In genomic region chr10:24341897-24342296, GRCh38 we compare ENCODE assay signal across 23 cellular contexts.
"Had no signal": no experiment of that assay in that cellular context is flagged by ENCODE, and none has a peak within 500 bp of the region (broad histone marks: within the 10 kb centered on the region; RNA-seq: fewer than 3 reads in every experiment).

No MANE protein-coding gene starts in this region.

- H3K9me3 Mint-ChIP-seq: activated B cell treated with CpG ODN at 0.5 μM for 24 hours; activated naive CD8-positive, alpha-beta T cell treated with anti-CD3 and anti-CD28 coated beads, Interleukin-2, amount 10 ng/mL, durations not matched to agents 7 days and 5 days; activated T-helper 17 cell treated with anti-CD3 and anti-CD28 coated beads, Interleukin-2, amount 50 U/mL, for 72 hours; brain; central memory CD8-positive, alpha-beta T cell had no signal

- H3K27ac Mint-ChIP-seq: activated B cell treated with CpG ODN at 0.5 μM for 24 hours; activated CD8-positive, alpha-beta T cell treated with anti-CD3 and anti-CD28 coated beads for 36 hours; activated naive CD8-positive, alpha-beta T cell treated with anti-CD3 and anti-CD28 coated beads, Interleukin-2, amount 10 ng/mL, durations not matched to agents 7 days and 5 days; activated T-helper 17 cell treated with anti-CD3 and anti-CD28 coated beads, Interleukin-2, amount 50 U/mL, for 72 hours; memory B cell; naive thymus-derived CD8-positive, alpha-beta T cell had no signal

- H3K4me3 Mint-ChIP-seq: activated B cell treated with CpG ODN at 0.5 μM for 24 hours; activated CD8-positive, alpha-beta T cell treated with anti-CD3 and anti-CD28 coated beads for 36 hours; activated naive CD8-positive, alpha-beta T cell treated with anti-CD3 and anti-CD28 coated beads, Interleukin-2, amount 10 ng/mL, durations not matched to agents 7 days and 5 days; activated T-helper 17 cell treated with anti-CD3 and anti-CD28 coated beads, Interleukin-2, amount 50 U/mL, for 72 hours; central memory CD8-positive, alpha-beta T cell; memory B cell; naive thymus-derived CD8-positive, alpha-beta T cell had no signal

- H3K27me3 Mint-ChIP-seq: activated B cell treated with CpG ODN at 0.5 μM for 24 hours; activated naive CD8-positive, alpha-beta T cell treated with anti-CD3 and anti-CD28 coated beads, Interleukin-2, amount 10 ng/mL, durations not matched to agents 7 days and 5 days; brain had no signal

- DNase-seq: activated B cell treated with CpG ODN at 0.5 μM for 24 hours; activated CD4-positive, alpha-beta T cell treated with anti-CD3 and anti-CD28 coated beads for 4 hours; activated CD8-positive, alpha-beta T cell treated with anti-CD3 and anti-CD28 coated beads for 36 hours; activated naive CD4-positive, alpha-beta T cell; activated naive CD8-positive, alpha-beta T cell treated with anti-CD3 and anti-CD28 coated beads, Interleukin-2, amount 10 ng/mL, durations not matched to agents 7 days and 5 days; activated T-cell treated with anti-CD3 and anti-CD28 coated beads, Interleukin-2, amount 50 U/mL, for 1 hour; cortex of kidney; erythroblast; head of caudate nucleus; left lung; naive thymus-derived CD8-positive, alpha-beta T cell; stimulated activated CD4-positive, alpha-beta T cell treated with anti-CD3 and anti-CD28 coated beads, Interleukin-12 subunit alpha, Interleukin-12 subunit beta, amount 100 ng/mL, for 4 hours; stimulated activated CD4-positive, alpha-beta T cell treated with anti-CD3 and anti-CD28 coated beads, Interleukin-1b, Interleukin-23, amount 100 ng/mL, for 48 hours; stimulated activated CD8-positive, alpha-beta memory T cell treated with anti-CD3 and anti-CD28 coated beads, Interleukin-4, amount 100 ng/mL, for 48 hours; stimulated activated naive CD4-positive, alpha-beta T cell; T-helper 1 cell; T-helper 9 cell; transverse colon; uterus had no signal

- ATAC-seq: activated CD8-positive, alpha-beta T cell treated with anti-CD3 and anti-CD28 coated beads for 36 hours; activated T-helper 17 cell treated with anti-CD3 and anti-CD28 coated beads, Interleukin-2, amount 50 U/mL, for 72 hours; left lung; naive thymus-derived CD8-positive, alpha-beta T cell had no signal

- H3K4me3 ChIP-seq: left lung, transverse colon, uterus had no signal

- H3K4me1 ChIP-seq: uterus had no signal

- H3K36me3 Mint-ChIP-seq: activated naive CD8-positive, alpha-beta T cell treated with anti-CD3 and anti-CD28 coated beads, Interleukin-2, amount 10 ng/mL, durations not matched to agents 7 days and 5 days; brain; memory B cell; naive thymus-derived CD8-positive, alpha-beta T cell had no signal

- H3K27me3 ChIP-seq: left lung, transverse colon, uterus had no signal

- H3K27ac ChIP-seq: left lung, transverse colon, uterus had no signal

- H3K36me3 ChIP-seq: left lung, transverse colon, uterus had no signal

- H3K9me3 ChIP-seq: left lung, transverse colon, uterus had no signal

- H3K4me1 Mint-ChIP-seq: activated B cell treated with CpG ODN at 0.5 μM for 24 hours; activated T-helper 17 cell treated with anti-CD3 and anti-CD28 coated beads, Interleukin-2, amount 50 U/mL, for 72 hours; central memory CD8-positive, alpha-beta T cell; memory B cell; naive thymus-derived CD8-positive, alpha-beta T cell had no signal
